Comparison of ENCODE assay signal across 8 cellular contexts in genomic region chr19:12647490-12648071, GRCh38. TPM values are rescaled to one million over a fixed set of nuclear protein-coding genes. Genes with fewer than 3 reads are reported as not detected.
DNase-seq lines count a peak whose midpoint lies in the region; ATAC-seq lines count a peak whose summit lies in the region.

No MANE protein-coding gene starts in this region.

- peak overlapping the region in 3 of 8 donors; percentile 45 to 81 (median 65) for H3K4me3 Mint-ChIP-seq in naive B cell

- no peaks in the 10 kb centered on the region for H3K27me3 Mint-ChIP-seq in naive B cell

- no peaks in the 10 kb centered on the region for H3K9me3 Mint-ChIP-seq in naive B cell

- DNase-seq in DMS53 treated with DMSO at 0.1 percent for 48 hours (lab: John Stamatoyannopoulos, UW; ENCODE audit: unreplicated experiment) (peak; percentile 58), NCI-H2029 treated with DMSO at 0.1 percent for 48 hours (lab: John Stamatoyannopoulos, UW) (peak; percentile 81), naive B cell (peak; percentile 19), kidney glomerular epithelial cell (lab: John Stamatoyannopoulos, UW) (no peak), SW 1271 (lab: John Stamatoyannopoulos, UW) (no peak)
- peak; percentile 28 for DNase-seq in effector CD8-positive, alpha-beta T cell (lab: John Stamatoyannopoulos, UW)

- peaks cover 5 to 18% (median 14%) of the 10 kb centered on the region in 3 donors for H3K4me1 Mint-ChIP-seq in naive B cell

- H3K36me3 Mint-ChIP-seq in naive B cell, result peaks cover 0 to 5% of the 10 kb centered on the region in 2 donors

- peak overlapping the region in 2 of 6 donors; percentile 60 to 72 for H3K27ac Mint-ChIP-seq in naive B cell

- ATAC-seq in naive B cell (ENCODE audit: low read depth in 2 of 2) (peak; percentile 76 to 79), HG02588 (IDR thresholded peaks at IDR 0.05; ENCODE audit: unreplicated experiment) (no peak), GM21360 (IDR thresholded peaks at IDR 0.05; ENCODE audit: unreplicated experiment) (no peak)

RNA-seq across cellular contexts. Expression of gene MAN2B1, which starts 19.0 kb away (rescaled TPM):
- 10 to 100 TPM; 64.1 to 97.0 (median 76.9) TPM for polyA plus RNA-seq in naive B cell (ENCODE audit: low read depth in 6 of 6)

RNA-seq across cellular contexts. Expression of gene WDR83, which starts 19.0 kb away (rescaled TPM):
- 10 to 100 TPM; 12.6 to 34.5 (median 17.5) TPM for polyA plus RNA-seq in naive B cell (ENCODE audit: low read depth in 6 of 6)

RNA-seq across cellular contexts. Expression of gene DHPS, which starts 34.1 kb away (rescaled TPM):
- 100 to 1,000 TPM in 2 of 6 donors, 10 to 100 TPM in 4; 83.5 to 132 (median 85.5) TPM for polyA plus RNA-seq in naive B cell (ENCODE audit: low read depth in 6 of 6)

RNA-seq across cellular contexts. Expression of gene ZNF791, which starts 36.9 kb away (rescaled TPM):
- polyA plus RNA-seq in naive B cell (ENCODE audit: low read depth in 6 of 6), result 10 to 100 TPM; 22.8 to 44.1 (median 28.2) TPM

RNA-seq across cellular contexts. Expression of gene ZNF490, which starts 37.0 kb away (rescaled TPM):
- polyA plus RNA-seq in naive B cell (ENCODE audit: low read depth in 6 of 6), result 10 to 100 TPM in 4 of 6 donors, 1 to 10 TPM in 1, not detected in 1; 9.7 to 13.1 (median 12.2) TPM

Comparison
In these comparisons a context has a peak if more than half of its experiments do, and no peak if none do; other contexts are left out.
1. DNase-seq: peak in DMS53 treated with DMSO at 0.1 percent for 48 hours (single experiment), NCI-H2029 treated with DMSO at 0.1 percent for 48 hours (single experiment), effector CD8-positive, alpha-beta T cell (single experiment) and naive B cell (single experiment); none in kidney glomerular epithelial cell (single experiment) and SW 1271 (0 of 2).
2. ATAC-seq: peak in naive B cell (2 of 2); none in HG02588 (single experiment) and GM21360 (single experiment).